Comparison of ENCODE assay signal across 41 cellular contexts in genomic region chr10:66049335-66049734, GRCh38.
"Had no signal": no experiment of that assay in that cellular context is flagged by ENCODE, and none has a peak within 500 bp of the region (broad histone marks: within the 10 kb centered on the region; RNA-seq: fewer than 3 reads in every experiment).

No MANE protein-coding gene starts in this region.

- H3K36me3 ChIP-seq: adrenal gland, ascending aorta, brain microvascular endothelial cell, cardiac muscle cell had no signal

- FAIRE-seq: astrocyte, bronchial epithelial cell had no signal

- H3K4me1 ChIP-seq: adrenal gland, ascending aorta, body of pancreas, breast epithelium had no signal

- H3K27ac Mint-ChIP-seq: activated naive CD4-positive, alpha-beta T cell treated with anti-CD3 and anti-CD28 coated beads for 36 hours; activated naive CD4-positive, alpha-beta T cell treated with anti-CD3 and anti-CD28 coated beads, Interleukin-2, amount 10 ng/mL, durations not matched to agents 7 days and 5 days; activated naive CD4-positive, alpha-beta T cell treated with anti-CD3 and anti-CD28 coated beads, Interleukin-2, amount 50 U/mL, for 24 hours; activated naive CD4-positive, alpha-beta T cell treated with anti-CD3 and anti-CD28 coated beads, Interleukin-2, amount 50 U/mL, for 72 hours; activated naive CD8-positive, alpha-beta T cell; activated naive CD8-positive, alpha-beta T cell treated with anti-CD3 and anti-CD28 coated beads for 36 hours; activated naive CD8-positive, alpha-beta T cell treated with anti-CD3 and anti-CD28 coated beads, Interleukin-2, amount 10 ng/mL, durations not matched to agents 7 days and 5 days; activated naive CD8-positive, alpha-beta T cell treated with anti-CD3 and anti-CD28 coated beads, Interleukin-2, amount 50 U/mL, for 24 hours; activated T-cell treated with anti-CD3 and anti-CD28 coated beads, Interleukin-2, amount 50 U/mL, for 24 hours; activated T-cell treated with anti-CD3 and anti-CD28 coated beads, Interleukin-2, amount 50 U/mL, for 72 hours; activated T-helper 1 cell treated with anti-CD3 and anti-CD28 coated beads, Interleukin-12 subunit alpha, Interleukin-12 subunit beta, Interleukin-2, Interleukin-4 antibody, amounts not matched to agents 30 ng/mL and 10 ng/mL and 1 ng/mL, durations not matched to agents 14 hours and 24 hours and 36 hours; activated T-helper 17 cell treated with anti-CD3 and anti-CD28 coated beads, Interleukin-2, amount 50 U/mL, for 72 hours; activated T-helper 2 cell treated with anti-CD3 and anti-CD28 coated beads, Interferon-gamma antibody, Interleukin-2, Interleukin-4, amounts not matched to agents 10 μg/mL and 5 μg/mL and 100 μg/mL, durations not matched to agents 14 hours and 24 hours and 36 hours; brain had no signal

- H3K4me1 Mint-ChIP-seq: activated naive CD4-positive, alpha-beta T cell treated with anti-CD3 and anti-CD28 coated beads, Interleukin-2, amount 10 ng/mL, durations not matched to agents 7 days and 5 days; activated naive CD4-positive, alpha-beta T cell treated with anti-CD3 and anti-CD28 coated beads, Interleukin-2, amount 50 U/mL, for 24 hours; activated naive CD8-positive, alpha-beta T cell treated with anti-CD3 and anti-CD28 coated beads for 36 hours; activated naive CD8-positive, alpha-beta T cell treated with anti-CD3 and anti-CD28 coated beads, Interleukin-2, amount 10 ng/mL, durations not matched to agents 7 days and 5 days; activated naive CD8-positive, alpha-beta T cell treated with anti-CD3 and anti-CD28 coated beads, Interleukin-2, amount 50 U/mL, for 24 hours; activated T-helper 17 cell treated with anti-CD3 and anti-CD28 coated beads, Interleukin-2, amount 50 U/mL, for 72 hours; brain; central memory CD8-positive, alpha-beta T cell had no signal

- H3K4me3 ChIP-seq: adrenal gland, ascending aorta, body of pancreas, breast epithelium, cardiac muscle cell had no signal

- H3K27me3 Mint-ChIP-seq: activated naive CD4-positive, alpha-beta T cell treated with anti-CD3 and anti-CD28 coated beads, Interleukin-2, amount 10 ng/mL, durations not matched to agents 7 days and 5 days; activated naive CD4-positive, alpha-beta T cell treated with anti-CD3 and anti-CD28 coated beads, Interleukin-2, amount 50 U/mL, for 24 hours; activated naive CD8-positive, alpha-beta T cell; activated naive CD8-positive, alpha-beta T cell treated with anti-CD3 and anti-CD28 coated beads for 36 hours; activated naive CD8-positive, alpha-beta T cell treated with anti-CD3 and anti-CD28 coated beads, Interleukin-2, amount 10 ng/mL, durations not matched to agents 7 days and 5 days; activated naive CD8-positive, alpha-beta T cell treated with anti-CD3 and anti-CD28 coated beads, Interleukin-2, amount 50 U/mL, for 24 hours; activated T-cell treated with anti-CD3 and anti-CD28 coated beads, Interleukin-2, amount 50 U/mL, for 24 hours; activated T-helper 17 cell treated with anti-CD3 and anti-CD28 coated beads, Interleukin-2, amount 50 U/mL, for 72 hours; central memory CD8-positive, alpha-beta T cell had no signal

- DNase-seq: activated effector memory CD4-positive, alpha-beta T cell treated with anti-CD3 and anti-CD28 coated beads, Interleukin-2, amount 50 U/mL, for 16 hours; activated effector memory CD4-positive, alpha-beta T cell treated with Interleukin-2 at 50 U/mL for 16 hours; activated gamma-delta T cell; activated gamma-delta T cell treated with Interleukin-2 at 50 U/mL for 16 hours; activated naive CD4-positive, alpha-beta T cell; activated naive CD4-positive, alpha-beta T cell treated with anti-CD3 and anti-CD28 coated beads for 36 hours; activated naive CD4-positive, alpha-beta T cell treated with anti-CD3 and anti-CD28 coated beads, Interleukin-2, amount 10 ng/mL, durations not matched to agents 7 days and 5 days; activated naive CD4-positive, alpha-beta T cell treated with anti-CD3 and anti-CD28 coated beads, Interleukin-2, amount 50 U/mL, for 16 hours; activated naive CD4-positive, alpha-beta T cell treated with Interleukin-2 at 50 U/mL for 16 hours; activated naive CD8-positive, alpha-beta T cell treated with anti-CD3 and anti-CD28 coated beads for 36 hours; activated naive CD8-positive, alpha-beta T cell treated with anti-CD3 and anti-CD28 coated beads, Interleukin-2, amount 10 ng/mL, durations not matched to agents 7 days and 5 days; activated naive CD8-positive, alpha-beta T cell treated with anti-CD3 and anti-CD28 coated beads, Interleukin-2, amount 50 U/mL, for 24 hours; activated T-cell treated with anti-CD3 and anti-CD28 coated beads for 4 hours; activated T-cell treated with anti-CD3 and anti-CD28 coated beads, Interleukin-2, amount 50 U/mL, for 1 hour; activated T-cell treated with anti-CD3 and anti-CD28 coated beads, Interleukin-2, amount 50 U/mL, for 24 hours; activated T-cell treated with anti-CD3 and anti-CD28 coated beads, Interleukin-2, amount 50 U/mL, for 4 hours; activated T-cell treated with anti-CD3 and anti-CD28 coated beads, Interleukin-2, amount 50 U/mL, for 48 hours; activated T-cell treated with anti-CD3 and anti-CD28 coated beads, Interleukin-2, amount 50 U/mL, for 72 hours; adrenal gland; amniotic stem cell; amygdala; anterior cingulate cortex; aorta; body of pancreas; brain microvascular endothelial cell; caudate nucleus; central memory CD4-positive, alpha-beta T cell; cerebellar nuclear complex had no signal

- ATAC-seq: activated naive CD4-positive, alpha-beta T cell treated with anti-CD3 and anti-CD28 coated beads, Interleukin-2, amount 50 U/mL, for 72 hours; activated naive CD8-positive, alpha-beta T cell treated with anti-CD3 and anti-CD28 coated beads, Interleukin-2, amount 50 U/mL, for 24 hours; activated T-cell treated with anti-CD3 and anti-CD28 coated beads, Interleukin-2, amount 50 U/mL, for 4 hours; activated T-cell treated with anti-CD3 and anti-CD28 coated beads, Interleukin-2, amount 50 U/mL, for 72 hours; activated T-helper 17 cell treated with anti-CD3 and anti-CD28 coated beads, Interleukin-2, amount 50 U/mL, for 72 hours; body of pancreas had no signal

- H3K4me3 Mint-ChIP-seq: activated naive CD4-positive, alpha-beta T cell treated with anti-CD3 and anti-CD28 coated beads for 36 hours; activated naive CD4-positive, alpha-beta T cell treated with anti-CD3 and anti-CD28 coated beads, Interleukin-2, amount 10 ng/mL, durations not matched to agents 7 days and 5 days; activated naive CD4-positive, alpha-beta T cell treated with anti-CD3 and anti-CD28 coated beads, Interleukin-2, amount 50 U/mL, for 24 hours; activated naive CD8-positive, alpha-beta T cell; activated naive CD8-positive, alpha-beta T cell treated with anti-CD3 and anti-CD28 coated beads for 36 hours; activated naive CD8-positive, alpha-beta T cell treated with anti-CD3 and anti-CD28 coated beads, Interleukin-2, amount 10 ng/mL, durations not matched to agents 7 days and 5 days; activated naive CD8-positive, alpha-beta T cell treated with anti-CD3 and anti-CD28 coated beads, Interleukin-2, amount 50 U/mL, for 24 hours; activated T-cell treated with anti-CD3 and anti-CD28 coated beads, Interleukin-2, amount 50 U/mL, for 24 hours; activated T-cell treated with anti-CD3 and anti-CD28 coated beads, Interleukin-2, amount 50 U/mL, for 4 hours; activated T-cell treated with anti-CD3 and anti-CD28 coated beads, Interleukin-2, amount 50 U/mL, for 72 hours; activated T-helper 1 cell treated with anti-CD3 and anti-CD28 coated beads, Interleukin-12 subunit alpha, Interleukin-12 subunit beta, Interleukin-2, Interleukin-4 antibody, amounts not matched to agents 30 ng/mL and 10 ng/mL and 1 ng/mL, durations not matched to agents 14 hours and 24 hours and 36 hours; activated T-helper 17 cell treated with anti-CD3 and anti-CD28 coated beads, Interleukin-2, amount 50 U/mL, for 72 hours; brain; central memory CD8-positive, alpha-beta T cell had no signal

- H3K27me3 ChIP-seq: adrenal gland, ascending aorta, body of pancreas, brain microvascular endothelial cell, breast epithelium, cardiac muscle cell had no signal

- H3K9me3 ChIP-seq: adrenal gland, body of pancreas had no signal

- H3K36me3 Mint-ChIP-seq: activated naive CD4-positive, alpha-beta T cell treated with anti-CD3 and anti-CD28 coated beads, Interleukin-2, amount 10 ng/mL, durations not matched to agents 7 days and 5 days; activated naive CD4-positive, alpha-beta T cell treated with anti-CD3 and anti-CD28 coated beads, Interleukin-2, amount 50 U/mL, for 24 hours; activated naive CD8-positive, alpha-beta T cell; activated naive CD8-positive, alpha-beta T cell treated with anti-CD3 and anti-CD28 coated beads for 36 hours; activated naive CD8-positive, alpha-beta T cell treated with anti-CD3 and anti-CD28 coated beads, Interleukin-2, amount 10 ng/mL, durations not matched to agents 7 days and 5 days had no signal

- H3K27ac ChIP-seq: adrenal gland, ascending aorta, body of pancreas, brain microvascular endothelial cell, breast epithelium, cardiac muscle cell had no signal
